Comparison of ENCODE assay signal across 1 cellular context in the genomic region with DNA sequence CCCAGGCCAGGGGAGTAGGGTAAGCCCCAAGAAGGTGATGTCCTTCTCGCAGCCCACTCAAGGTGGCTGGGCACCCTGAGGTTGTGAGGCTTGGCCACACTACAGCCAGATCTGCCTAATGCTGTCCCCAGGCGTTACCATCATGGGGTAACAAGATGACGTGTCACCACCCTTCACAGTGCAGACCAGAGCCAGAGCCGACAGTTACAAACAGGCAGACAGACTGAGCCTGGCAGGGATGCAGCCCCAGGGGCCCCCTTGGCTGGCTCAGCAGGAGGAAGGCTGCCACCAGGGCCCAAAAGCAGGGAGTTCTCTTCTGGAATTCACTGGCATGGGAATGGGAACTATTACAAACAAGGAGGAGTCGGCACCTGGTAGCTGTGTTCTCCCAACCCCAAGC.
TF ChIP-seq lines count a peak whose summit lies in the region.

No MANE protein-coding gene starts in this region.

TF ChIP-seq in HepG2, 621 proteins besides CTCF, POLR2A, EP300 and RAD21:
- TF ChIP-seq CREB1 (IDR thresholded peaks at IDR 0.05), result 0 out of 2 replicates have a peak, but pooled peaks have one; percentile 20
- TF ChIP-seq CREB1 (CRISPR knock-in tag; IDR thresholded peaks at IDR 0.05), result no peak
- TF ChIP-seq, protein P1, sequence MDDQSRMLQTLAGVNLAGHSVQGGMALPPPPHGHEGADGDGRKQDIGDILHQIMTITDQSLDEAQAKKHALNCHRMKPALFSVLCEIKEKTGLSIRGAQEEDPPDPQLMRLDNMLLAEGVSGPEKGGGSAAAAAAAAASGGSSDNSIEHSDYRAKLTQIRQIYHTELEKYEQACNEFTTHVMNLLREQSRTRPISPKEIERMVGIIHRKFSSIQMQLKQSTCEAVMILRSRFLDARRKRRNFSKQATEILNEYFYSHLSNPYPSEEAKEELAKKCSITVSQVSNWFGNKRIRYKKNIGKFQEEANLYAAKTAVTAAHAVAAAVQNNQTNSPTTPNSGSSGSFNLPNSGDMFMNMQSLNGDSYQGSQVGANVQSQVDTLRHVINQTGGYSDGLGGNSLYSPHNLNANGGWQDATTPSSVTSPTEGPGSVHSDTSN (CRISPR knock-in tag; IDR thresholded peaks at IDR 0.05; ENCODE audit: borderline replicate concordance), result no peak
